ENCODE assay signal across 8 cellular contexts in the genomic region with DNA sequence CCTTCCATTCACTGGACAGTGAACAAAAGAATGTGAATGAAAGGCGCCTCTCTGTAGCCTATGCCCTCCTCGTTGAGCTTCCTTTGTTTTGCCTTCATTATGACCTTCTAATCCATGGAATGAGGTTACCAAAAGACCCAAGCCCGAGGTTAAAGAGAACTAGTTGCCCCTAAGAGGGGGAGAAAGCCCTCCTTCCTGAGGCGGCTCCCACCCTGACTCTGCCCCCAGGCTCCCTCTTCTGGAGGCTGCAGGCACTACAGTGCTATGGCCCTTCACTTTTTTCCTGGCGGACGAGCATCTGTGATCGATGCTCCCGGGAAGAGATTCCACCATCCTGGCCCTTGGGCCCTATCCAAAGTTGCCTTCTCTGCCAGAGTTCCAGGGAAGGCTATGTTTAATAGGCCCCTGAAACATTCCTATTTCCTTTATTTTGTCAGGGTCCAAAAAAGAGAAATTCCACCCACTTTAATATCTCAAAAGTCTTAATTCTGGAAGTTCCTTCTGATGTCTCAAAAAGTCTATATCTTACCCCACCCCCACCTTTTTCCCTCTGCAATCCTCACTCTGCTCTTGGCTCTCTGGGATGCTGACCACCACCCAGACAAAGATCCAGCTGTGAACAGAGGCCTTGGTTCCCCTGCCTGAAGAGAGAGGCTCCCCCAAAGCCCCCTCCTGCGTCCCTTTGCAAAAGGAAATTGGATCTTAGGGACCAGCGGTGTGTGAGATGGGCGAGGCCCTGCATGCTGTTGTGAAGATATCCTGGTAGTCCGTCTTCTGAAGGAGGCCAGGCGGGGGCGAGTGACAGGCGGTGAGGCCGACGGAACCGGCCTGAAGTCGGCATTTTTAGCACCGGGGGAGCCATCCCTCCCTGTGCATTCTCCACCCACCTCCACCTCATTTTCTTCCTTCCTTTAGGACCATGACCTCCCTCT.
DNase-seq lines count a peak whose midpoint lies in the region; TF ChIP-seq lines count a peak whose summit lies in the region.

No MANE protein-coding gene starts in this region.

- H3K36me3 ChIP-seq in esophagus squamous epithelium = no peaks in the 10 kb centered on the region
- H3K36me3 ChIP-seq in neural progenitor cell = no peaks in the 10 kb centered on the region

- in situ Hi-C loops in GM13976 (cut with MboI; ENCODE audit: low sequenced_read_pairs, unreplicated experiment) = no loop called here

- 59% methylated on average over 20 of the region's 20 CpGs for WGBS in esophagus squamous epithelium, 2 donors

- peak overlapping the region; percentile 95 for H3K27ac Mint-ChIP-seq in neural progenitor cell

- H3K4me3 ChIP-seq in esophagus squamous epithelium (no peak overlapping the region), neural progenitor cell (no peak overlapping the region)

- no peaks in the 10 kb centered on the region for H3K79me2 ChIP-seq in neural progenitor cell (ENCODE audit: low read depth)

- peaks cover 85% of the 10 kb centered on the region for H3K4me1 Mint-ChIP-seq in neural progenitor cell

- intact Hi-C loops in esophagus squamous epithelium (cut with DNase I) = loop anchor here (5.0 kb wide), 1 partner anchor 187 kb away; a partner anchor contains a TSS

- peaks cover 44% of the 10 kb centered on the region for H3F3A ChIP-seq in neural progenitor cell (ENCODE audit: low read depth)

- H3K27me3 ChIP-seq in esophagus squamous epithelium (peaks cover 0 to 13% (median 0%) of the 10 kb centered on the region in 4 donors), neural progenitor cell (no peaks in the 10 kb centered on the region)

- H4K20me1 ChIP-seq in neural progenitor cell (ENCODE audit: low read depth) = peaks cover 26% of the 10 kb centered on the region

- no peak overlapping the region for H2AFZ ChIP-seq in neural progenitor cell (replicated peaks)

- DNase-seq in AG08395 (ENCODE audit: low spot score) = peak; percentile 64
- peak; percentile 79 for DNase-seq in GM13976 (ENCODE audit: low spot score)
- peak; percentile 58 for DNase-seq in NCI-H1092 (lab: John Stamatoyannopoulos, UW)
- DNase-seq in activated CD8-positive, alpha-beta memory T cell treated with anti-CD3 and anti-CD28 coated beads, Interleukin-2, amount 50 U/mL, for 4 hours = peak; percentile 45
- DNase-seq in esophagus squamous epithelium (lab: John Stamatoyannopoulos, UW) = no peak
- DNase-seq in neural progenitor cell (ENCODE audit: low spot score) = peak; percentile 95
- peak; percentile 63 for DNase-seq in ureter (ENCODE audit: low spot score)
- DNase-seq in retina = no peak

- peaks cover 0 to 21% (median 5%) of the 10 kb centered on the region in 3 donors for H3K4me1 ChIP-seq in esophagus squamous epithelium
- peaks cover 60% of the 10 kb centered on the region for H3K4me1 ChIP-seq in neural progenitor cell

- H3K9me3 Mint-ChIP-seq in neural progenitor cell = no peaks in the 10 kb centered on the region

- no peak overlapping the region for H3K27ac ChIP-seq in esophagus squamous epithelium
- H3K27ac ChIP-seq in neural progenitor cell = peak overlapping the region; percentile 94

- H3K9me3 ChIP-seq in esophagus squamous epithelium = no peaks in the 10 kb centered on the region
- no peaks in the 10 kb centered on the region for H3K9me3 ChIP-seq in neural progenitor cell (ENCODE audit: low read depth)

- peak overlapping the region; percentile 62 for H3K4me3 Mint-ChIP-seq in neural progenitor cell

- no peak for TF ChIP-seq POLR2A in esophagus squamous epithelium (IDR thresholded peaks at IDR 0.05)

- H3K36me3 Mint-ChIP-seq in neural progenitor cell = peaks cover 17% of the 10 kb centered on the region

- H3K9ac ChIP-seq in neural progenitor cell = no peak overlapping the region

- peak overlapping the region; percentile 68 for H3K4me2 ChIP-seq in neural progenitor cell

- peaks cover 5% of the 10 kb centered on the region for H3K27me3 Mint-ChIP-seq in neural progenitor cell (ENCODE audit: insufficient read depth, low read depth)

- TF ChIP-seq CTCF in GM13976 (IDR thresholded peaks at IDR 0.05; ENCODE audit: borderline replicate concordance, control extremely low read depth, extremely low read depth, insufficient read depth, missing control alignments) = peak; percentile 79
- peak; percentile 42 to 84 (median 67) for TF ChIP-seq CTCF in esophagus squamous epithelium (IDR thresholded peaks at IDR 0.05)
- TF ChIP-seq CTCF in neural progenitor cell (IDR thresholded peaks at IDR 0.05) = peak; percentile 95

Comparison
In these comparisons a context has a peak if more than half of its experiments do, and no peak if none do; other contexts are left out.
1. DNase-seq: peak in AG08395 (single experiment), GM13976 (single experiment), NCI-H1092 (single experiment), activated CD8-positive, alpha-beta memory T cell treated with anti-CD3 and anti-CD28 coated beads, Interleukin-2, amount 50 U/mL, for 4 hours (single experiment), neural progenitor cell (single experiment) and ureter (single experiment); none in esophagus squamous epithelium (single experiment) and retina (single experiment).
2. Peak in every context shown above with its lines, with median percentiles within 50 percentile points of each other: CTCF ChIP-seq.